1 cellular context compared by ENCODE assay signal in the genomic region with DNA sequence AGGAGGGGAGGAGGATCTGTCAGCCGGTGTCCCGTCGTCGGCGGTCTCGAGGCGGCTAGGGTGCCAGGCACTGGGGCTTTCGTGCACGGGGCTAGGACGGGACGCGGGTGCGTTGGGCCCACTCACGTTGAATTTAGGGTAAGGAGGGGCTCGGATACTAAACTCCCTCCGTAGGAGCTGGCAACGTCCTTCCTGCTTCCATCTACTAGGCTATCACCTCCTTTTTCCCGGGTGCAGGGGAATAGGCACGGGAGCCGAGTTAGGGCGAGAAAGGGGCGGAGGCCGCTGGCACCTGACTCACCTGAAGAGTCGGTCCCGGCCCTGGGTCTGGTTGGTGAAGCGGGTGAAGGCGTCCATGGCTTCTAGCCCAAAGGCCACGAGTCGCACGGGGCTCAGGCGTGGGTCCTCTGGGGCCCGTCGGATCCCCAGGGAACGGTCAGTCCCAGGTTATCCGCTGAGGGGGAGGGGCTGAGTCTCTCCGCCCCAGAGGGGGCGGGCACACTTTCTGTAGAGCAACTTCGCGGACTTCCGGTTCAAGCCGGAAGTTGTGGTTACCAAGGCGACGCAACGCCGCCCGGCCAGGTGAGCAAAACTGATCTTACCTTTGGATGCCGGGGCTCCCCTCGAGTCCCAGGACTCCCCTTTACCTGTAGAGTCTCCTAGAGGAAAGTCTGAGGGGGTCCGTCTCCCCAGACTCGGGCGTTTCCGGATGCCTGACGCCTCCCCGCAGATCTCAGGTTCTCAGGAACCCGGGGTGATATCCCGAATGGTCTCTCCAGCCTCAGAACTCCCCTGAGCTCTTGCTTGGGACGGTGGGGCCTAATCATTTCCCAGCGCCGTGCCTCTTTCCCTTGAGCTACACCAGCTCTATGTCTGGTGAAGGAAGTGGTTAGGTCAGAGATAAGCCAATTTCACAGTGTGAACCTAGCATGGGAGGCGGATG.
TF ChIP-seq lines count a peak whose summit lies in the region.

A gene with protein sequence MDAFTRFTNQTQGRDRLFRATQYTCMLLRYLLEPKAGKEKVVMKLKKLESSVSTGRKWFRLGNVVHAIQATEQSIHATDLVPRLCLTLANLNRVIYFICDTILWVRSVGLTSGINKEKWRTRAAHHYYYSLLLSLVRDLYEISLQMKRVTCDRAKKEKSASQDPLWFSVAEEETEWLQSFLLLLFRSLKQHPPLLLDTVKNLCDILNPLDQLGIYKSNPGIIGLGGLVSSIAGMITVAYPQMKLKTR (minus strand): TSS at position 479 of the 943 bp plus-strand sequence. CDS start 122 bp downstream, at position 357.
A gene (plus strand): TSS at position 536 of the 943 bp plus-strand sequence. CDS start 10,936 bp downstream, outside the sequence.

TF ChIP-seq in A549, 52 proteins besides CTCF, POLR2A, EP300 and RAD21 (continued from another document):
- TF ChIP-seq, protein P1, sequence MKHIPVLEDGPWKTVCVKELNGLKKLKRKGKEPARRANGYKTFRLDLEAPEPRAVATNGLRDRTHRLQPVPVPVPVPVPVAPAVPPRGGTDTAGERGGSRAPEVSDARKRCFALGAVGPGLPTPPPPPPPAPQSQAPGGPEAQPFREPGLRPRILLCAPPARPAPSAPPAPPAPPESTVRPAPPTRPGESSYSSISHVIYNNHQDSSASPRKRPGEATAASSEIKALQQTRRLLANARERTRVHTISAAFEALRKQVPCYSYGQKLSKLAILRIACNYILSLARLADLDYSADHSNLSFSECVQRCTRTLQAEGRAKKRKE (CRISPR knock-in tag; IDR thresholded peaks at IDR 0.05; ENCODE audit: low read depth), result peak; percentile 40; the same call in 1 of the 2 replicates
- no peak for TF ChIP-seq HOXB13 (CRISPR knock-in tag; IDR thresholded peaks at IDR 0.05; ENCODE audit: low read depth)
- TF ChIP-seq, protein P2, sequence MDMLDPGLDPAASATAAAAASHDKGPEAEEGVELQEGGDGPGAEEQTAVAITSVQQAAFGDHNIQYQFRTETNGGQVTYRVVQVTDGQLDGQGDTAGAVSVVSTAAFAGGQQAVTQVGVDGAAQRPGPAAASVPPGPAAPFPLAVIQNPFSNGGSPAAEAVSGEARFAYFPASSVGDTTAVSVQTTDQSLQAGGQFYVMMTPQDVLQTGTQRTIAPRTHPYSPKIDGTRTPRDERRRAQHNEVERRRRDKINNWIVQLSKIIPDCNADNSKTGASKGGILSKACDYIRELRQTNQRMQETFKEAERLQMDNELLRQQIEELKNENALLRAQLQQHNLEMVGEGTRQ (IDR thresholded peaks at IDR 0.05), result no peak
- no peak for TF ChIP-seq CEBPB (IDR thresholded peaks at IDR 0.05)
- TF ChIP-seq KDM5A (IDR thresholded peaks at IDR 0.05), result no peak
- TF ChIP-seq GATA3 (IDR thresholded peaks at IDR 0.05; ENCODE audit: borderline replicate concordance), result no peak
- TF ChIP-seq ZC3H11A (IDR thresholded peaks at IDR 0.05), result no peak
- TF ChIP-seq, protein P3, sequence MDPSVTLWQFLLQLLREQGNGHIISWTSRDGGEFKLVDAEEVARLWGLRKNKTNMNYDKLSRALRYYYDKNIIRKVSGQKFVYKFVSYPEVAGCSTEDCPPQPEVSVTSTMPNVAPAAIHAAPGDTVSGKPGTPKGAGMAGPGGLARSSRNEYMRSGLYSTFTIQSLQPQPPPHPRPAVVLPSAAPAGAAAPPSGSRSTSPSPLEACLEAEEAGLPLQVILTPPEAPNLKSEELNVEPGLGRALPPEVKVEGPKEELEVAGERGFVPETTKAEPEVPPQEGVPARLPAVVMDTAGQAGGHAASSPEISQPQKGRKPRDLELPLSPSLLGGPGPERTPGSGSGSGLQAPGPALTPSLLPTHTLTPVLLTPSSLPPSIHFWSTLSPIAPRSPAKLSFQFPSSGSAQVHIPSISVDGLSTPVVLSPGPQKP (IDR thresholded peaks at IDR 0.05; ENCODE audit: low read depth, low read length), result no peak
- TF ChIP-seq JUN (IDR thresholded peaks at IDR 0.05), result peak in 1 of 2 experiments; percentile 54; a peak in 2 of 5 replicates
- TF ChIP-seq RFX5 (IDR thresholded peaks at IDR 0.05), result no peak
- TF ChIP-seq, protein P4, sequence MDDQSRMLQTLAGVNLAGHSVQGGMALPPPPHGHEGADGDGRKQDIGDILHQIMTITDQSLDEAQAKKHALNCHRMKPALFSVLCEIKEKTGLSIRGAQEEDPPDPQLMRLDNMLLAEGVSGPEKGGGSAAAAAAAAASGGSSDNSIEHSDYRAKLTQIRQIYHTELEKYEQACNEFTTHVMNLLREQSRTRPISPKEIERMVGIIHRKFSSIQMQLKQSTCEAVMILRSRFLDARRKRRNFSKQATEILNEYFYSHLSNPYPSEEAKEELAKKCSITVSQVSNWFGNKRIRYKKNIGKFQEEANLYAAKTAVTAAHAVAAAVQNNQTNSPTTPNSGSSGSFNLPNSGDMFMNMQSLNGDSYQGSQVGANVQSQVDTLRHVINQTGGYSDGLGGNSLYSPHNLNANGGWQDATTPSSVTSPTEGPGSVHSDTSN (IDR thresholded peaks at IDR 0.05), result no peak
- no peak for TF ChIP-seq TP53 (CRISPR knock-in tag; IDR thresholded peaks at IDR 0.05)
